In genomic region chr11:125724125-125724524, GRCh38 we compare ENCODE assay signal across 10 cellular contexts. TPM values are rescaled to one million over a fixed set of nuclear protein-coding genes. Genes with fewer than 3 reads are reported as not detected.
DNase-seq lines count a peak whose midpoint lies in the region; ATAC-seq and TF ChIP-seq lines count a peak whose summit lies in the region.
"Had no signal": no experiment of that assay in that cellular context is flagged by ENCODE, and none has a peak within 500 bp of the region (broad histone marks: within the 10 kb centered on the region; RNA-seq: fewer than 3 reads in every experiment).

No MANE protein-coding gene starts in this region.

- in situ Hi-C loops in ACHN (cut with HindIII; ENCODE audit: low pct_ligation_motif_present, low pct_unique_long_range_greater_than_20kb, low sequenced_read_pairs), result no loop called here

- ATAC-seq in GM21529 (IDR thresholded peaks at IDR 0.05; ENCODE audit: unreplicated experiment) (no peak), HG02870 (IDR thresholded peaks at IDR 0.05; ENCODE audit: unreplicated experiment) (no peak), HG03196 (IDR thresholded peaks at IDR 0.05; ENCODE audit: unreplicated experiment) (no peak)
- ATAC-seq: right cardiac atrium had no signal

- H3K27ac ChIP-seq in OCI-LY7 (ENCODE audit: low read depth, low read length, poor library complexity, severe bottlenecking) (no peak overlapping the region), thyroid gland (no peak overlapping the region)

- H3K4me1 ChIP-seq in OCI-LY7 (ENCODE audit: insufficient read depth, low read length, poor library complexity, severe bottlenecking) (no peaks in the 10 kb centered on the region), thyroid gland (no peaks in the 10 kb centered on the region)

- H3K9me3 ChIP-seq in OCI-LY7 (ENCODE audit: low read length) (no peaks in the 10 kb centered on the region), thyroid gland (no peaks in the 10 kb centered on the region)

- no TSS peak for BruUV-seq in OCI-LY7 (replicated peaks; lab: Mats Ljungman, UMichigan)

- H3K4me3 ChIP-seq in OCI-LY7 (ENCODE audit: low read depth, low read length, poor library complexity, severe bottlenecking) (no peak overlapping the region), fibroblast of the aortic adventitia (ENCODE audit: low read depth, low read length) (no peak overlapping the region), thyroid gland (replicated peaks in 1 of 3) (no peak overlapping the region)

- 74 to 79% methylated on average over 1 of the region's 1 CpG for WGBS in thyroid gland, 2 donors

- DNase-seq in ACHN, result peak; percentile 4
- peak; percentile 10 for DNase-seq in OCI-LY7 (ENCODE audit: low spot score)
- DNase-seq in fibroblast of the aortic adventitia (ENCODE audit: low read depth), result peak; percentile 71
- DNase-seq in thyroid gland, result no peak
- DNase-seq: Calu3, right cardiac atrium had no signal

- no peaks in the 10 kb centered on the region for H3K9me2 ChIP-seq in OCI-LY7 (ENCODE audit: insufficient read depth, low read length)

- no peaks in the 10 kb centered on the region for H3K27me3 ChIP-seq in thyroid gland

- CTCF ChIA-PET in OCI-LY7 (lab: Charles Lee; ENCODE audit: unreplicated experiment), result no interaction called here

- no peaks in the 10 kb centered on the region for H3K79me2 ChIP-seq in OCI-LY7 (ENCODE audit: insufficient read depth, low read depth, low read length)

- intact Hi-C loops in OCI-LY7 (cut with micrococcal nuclease; ENCODE audit: unreplicated experiment), result no loop called here
- intact Hi-C loops in thyroid gland (cut with DNase I), result loop anchor here (5.0 kb wide), 1 partner anchor 148 kb away; no protein-coding TSS in a partner anchor

- POLR2A ChIA-PET in OCI-LY7 (lab: Charles Lee), result interaction anchor here (1.2 kb wide), 1 partner anchor 117 kb away, joined by 3 read pairs; no protein-coding TSS in a partner anchor

- no peak overlapping the region for H2AFZ ChIP-seq in OCI-LY7 (ENCODE audit: low read length)

- H3K4me2 ChIP-seq in OCI-LY7 (ENCODE audit: low read length), result no peak overlapping the region

- no peak for TF ChIP-seq POLR2A in thyroid gland (IDR thresholded peaks at IDR 0.05)

- H4K20me1 ChIP-seq in OCI-LY7 (ENCODE audit: insufficient read depth, low read length), result no peaks in the 10 kb centered on the region

- TF ChIP-seq CTCF in GM12872 (IDR thresholded peaks at IDR 0.05; ENCODE audit: insufficient read depth, low read depth, low read length) (peak; percentile 25; the same call in 2 of the 3 replicates), OCI-LY7 (conservative IDR thresholded peaks at IDR 0.05; ENCODE audit: low read length) (peak; percentile 48), fibroblast of the aortic adventitia (IDR thresholded peaks at IDR 0.05; ENCODE audit: insufficient read depth, low read length) (peak; percentile 64), thyroid gland (IDR thresholded peaks at IDR 0.05) (no peak)

- H3K36me3 ChIP-seq in OCI-LY7 (ENCODE audit: insufficient read depth, low read length) (no peaks in the 10 kb centered on the region), thyroid gland (no peaks in the 10 kb centered on the region)

RNA-seq across cellular contexts. Expression of gene PATE1, which starts 22.0 kb away (rescaled TPM):
- total RNA-seq in OCI-LY7 (2014; rRNA removed; shearing (Covaris generic)), result 0.33 TPM in 1 of 2 replicates, not detected in the other
- total RNA-seq in OCI-LY7 (2022) (not detected in 2 replicates), fibroblast of the aortic adventitia (ENCODE audit: low replicate concordance) (not detected in 2 replicates), thyroid gland (not detected)
- total RNA-seq: Calu3, right cardiac atrium had no signal

RNA-seq across cellular contexts. Expression of gene ACRV1, which starts 43.5 kb away (rescaled TPM):
- 0.16 TPM in 1 of 2 replicates, not detected in the other for total RNA-seq in OCI-LY7 (2014; rRNA removed; shearing (Covaris generic))
- total RNA-seq in OCI-LY7 (2022) (0.33 TPM in 1 of 2 replicates, not detected in the other), fibroblast of the aortic adventitia (ENCODE audit: low replicate concordance) (not detected in 2 replicates), thyroid gland (not detected)
- total RNA-seq: Calu3, right cardiac atrium had no signal

RNA-seq across cellular contexts. Expression of gene PATE2, which starts 54.5 kb away (rescaled TPM):
- total RNA-seq in OCI-LY7 (2014; rRNA removed; shearing (Covaris generic)), result 1.6 and 4.0 TPM in 2 replicates
- 1.1 and 1.4 TPM in 2 replicates for total RNA-seq in OCI-LY7 (2022)
- total RNA-seq in fibroblast of the aortic adventitia (ENCODE audit: low replicate concordance), result 0.18 and 3.2 TPM in 2 replicates
- total RNA-seq in thyroid gland, result not detected
- total RNA-seq: Calu3, right cardiac atrium had no signal

Comparison
In these comparisons a context has a peak if more than half of its experiments do, and no peak if none do; other contexts are left out.
1. DNase-seq: peak in ACHN (single experiment), OCI-LY7 (single experiment) and fibroblast of the aortic adventitia (single experiment); none in thyroid gland (0 of 2).
2. CTCF ChIP-seq: peak in GM12872 (single experiment), OCI-LY7 (single experiment) and fibroblast of the aortic adventitia (single experiment); none in thyroid gland (0 of 6).